ENCODE assay signal across 20 cellular contexts in genomic region chr4:55365347-55365728, GRCh38. TPM values are rescaled to one million over a fixed set of nuclear protein-coding genes. Genes with fewer than 3 reads are reported as not detected.
DNase-seq lines count a peak whose midpoint lies in the region; ATAC-seq, FAIRE-seq and TF ChIP-seq lines count a peak whose summit lies in the region.
"Had no signal": no experiment of that assay in that cellular context is flagged by ENCODE, and none has a peak within 500 bp of the region (broad histone marks: within the 10 kb centered on the region; RNA-seq: fewer than 3 reads in every experiment).

No MANE protein-coding gene starts in this region.

- peaks cover 29% of the 10 kb centered on the region for H3F3A ChIP-seq in neural progenitor cell (ENCODE audit: low read depth)

- H3K9me3 Mint-ChIP-seq in endothelial cell (ENCODE audit: unreplicated experiment) (no peaks in the 10 kb centered on the region), neural progenitor cell (no peaks in the 10 kb centered on the region)
- H3K9me3 Mint-ChIP-seq in CD8-positive, alpha-beta T cell: no peaks in the 10 kb centered on the region

- no peak for FAIRE-seq in small intestine (lab: Jason Lieb, UNC)
- FAIRE-seq: A549, GM12891, GM18507, H54 had no signal

- no peak overlapping the region for H3K9ac ChIP-seq in neural progenitor cell

- TF ChIP-seq CTCF in endothelial cell (IDR thresholded peaks at IDR 0.05; ENCODE audit: unreplicated experiment): no peak
- no peak for TF ChIP-seq CTCF in neural progenitor cell (IDR thresholded peaks at IDR 0.05)
- TF ChIP-seq CTCF in CD8-positive, alpha-beta T cell (IDR thresholded peaks at IDR 0.05): no peak

- no peaks in the 10 kb centered on the region for H3K79me2 ChIP-seq in neural progenitor cell (ENCODE audit: low read depth)

- H4K20me1 ChIP-seq in neural progenitor cell (ENCODE audit: low read depth): no peaks in the 10 kb centered on the region

- peaks cover 42% of the 10 kb centered on the region for H3K36me3 Mint-ChIP-seq in endothelial cell (ENCODE audit: low read depth, unreplicated experiment)
- H3K36me3 Mint-ChIP-seq in neural progenitor cell: peaks cover 20% of the 10 kb centered on the region
- H3K36me3 Mint-ChIP-seq in CD8-positive, alpha-beta T cell: peaks cover 11% of the 10 kb centered on the region

- ATAC-seq in right cardiac atrium (no peak), Right ventricle myocardium inferior (no peak), GM21526 (IDR thresholded peaks at IDR 0.05; ENCODE audit: low FRiP score, unreplicated experiment) (no peak), HG02763 (IDR thresholded peaks at IDR 0.05; ENCODE audit: unreplicated experiment) (no peak)
- no peak for ATAC-seq in CD8-positive, alpha-beta T cell
- ATAC-seq: A549, Panc1 had no signal

- H3K4me1 Mint-ChIP-seq in endothelial cell (ENCODE audit: unreplicated experiment) (peaks cover 50% of the 10 kb centered on the region), neural progenitor cell (peaks cover 28% of the 10 kb centered on the region)
- H3K4me1 Mint-ChIP-seq in CD8-positive, alpha-beta T cell (ENCODE audit: low read depth): no peaks in the 10 kb centered on the region

- POLR2A ChIA-PET in CD8-positive, alpha-beta T cell (lab: Charles Lee): no interaction called here

- H3K27ac ChIP-seq in right cardiac atrium (ENCODE audit: low read length) (peak overlapping the region; percentile 20), neural progenitor cell (no peak overlapping the region), small intestine (ENCODE audit: low read depth in 1 of 2, low read length in 1 of 2) (no peak overlapping the region)
- no peak overlapping the region for H3K27ac ChIP-seq in CD8-positive, alpha-beta T cell (ENCODE audit: low read depth, low read length)
- H3K27ac ChIP-seq: A549 had no signal

- DNase-seq in right cardiac atrium (no peak), Right ventricle myocardium inferior (ENCODE audit: missing footprints) (no peak), endothelial cell (ENCODE audit: low spot score) (no peak), neural progenitor cell (ENCODE audit: low spot score) (no peak), small intestine (no peak)
- no peak for DNase-seq in CD8-positive, alpha-beta T cell
- DNase-seq: DMS 273 treated with DMSO at 0.1 percent for 48 hours, GF-D8, NCI-H1105 treated with DMSO at 0.1 percent for 48 hours, NCI-H1694 treated with DMSO at 0.1 percent for 48 hours, NCI-H2107, NCI-H2227 treated with DMSO at 0.1 percent for 48 hours, NCI-H524 had no signal

- intact Hi-C loops in right cardiac atrium (cut with DNase I): no loop called here
- intact Hi-C loops in Right ventricle myocardium inferior (cut with DNase I): no loop called here
- intact Hi-C loops in CD8-positive, alpha-beta T cell (cut with DNase I, micrococcal nuclease): no loop called here

- CTCF ChIA-PET in CD8-positive, alpha-beta T cell (lab: Charles Lee): interaction anchor here (1.8 to 4.6 kb wide), 2 partner anchors 19 to 189 kb away, joined by 4 to 18 read pairs; partner anchors contain the start of gene SRD5A3

- H3K4me3 ChIP-seq in right cardiac atrium (ENCODE audit: low read length): no peak overlapping the region
- peak overlapping the region; percentile 5 for H3K4me3 ChIP-seq in neural progenitor cell
- H3K4me3 ChIP-seq in CD8-positive, alpha-beta T cell (ENCODE audit: low read depth, low read length): no peak overlapping the region
- H3K4me3 ChIP-seq in small intestine (ENCODE audit: low read depth in 1 of 2, low read length in 2 of 2): peak overlapping the region in 1 of 2 donors; percentile 9
- H3K4me3 ChIP-seq: A549 had no signal

- H3K27me3 ChIP-seq in right cardiac atrium (ENCODE audit: control insufficient read depth, insufficient read depth) (no peaks in the 10 kb centered on the region), neural progenitor cell (no peaks in the 10 kb centered on the region), small intestine (ENCODE audit: control insufficient read depth in 2 of 2, insufficient read depth in 2 of 2, low read length in 2 of 2) (no peaks in the 10 kb centered on the region)
- no peaks in the 10 kb centered on the region for H3K27me3 ChIP-seq in CD8-positive, alpha-beta T cell (ENCODE audit: insufficient read depth, low read length)

- peak overlapping the region; percentile 99 for H3K27ac Mint-ChIP-seq in endothelial cell (ENCODE audit: unreplicated experiment)
- H3K27ac Mint-ChIP-seq in neural progenitor cell: no peak overlapping the region
- H3K27ac Mint-ChIP-seq in CD8-positive, alpha-beta T cell: no peak overlapping the region

- H3K9me3 ChIP-seq in right cardiac atrium (ENCODE audit: control insufficient read depth, low read length) (no peaks in the 10 kb centered on the region), neural progenitor cell (ENCODE audit: low read depth) (no peaks in the 10 kb centered on the region), small intestine (ENCODE audit: control insufficient read depth, low read depth) (no peaks in the 10 kb centered on the region)
- H3K9me3 ChIP-seq in CD8-positive, alpha-beta T cell (ENCODE audit: low read length): no peaks in the 10 kb centered on the region
- H3K9me3 ChIP-seq: A549 had no signal

- H3K4me2 ChIP-seq in neural progenitor cell: peak overlapping the region; percentile 69
- H3K4me2 ChIP-seq: A549 had no signal

- no peaks in the 10 kb centered on the region for H3K4me1 ChIP-seq in right cardiac atrium (ENCODE audit: control insufficient read depth, insufficient read depth, low read length)
- peaks cover 40% of the 10 kb centered on the region for H3K4me1 ChIP-seq in neural progenitor cell
- no peaks in the 10 kb centered on the region for H3K4me1 ChIP-seq in CD8-positive, alpha-beta T cell (ENCODE audit: insufficient read depth, low read length)
- H3K4me1 ChIP-seq in small intestine (ENCODE audit: control insufficient read depth in 2 of 2, insufficient read depth in 1 of 2, low read depth in 1 of 2, low read length in 1 of 2): no peaks in the 10 kb centered on the region
- H3K4me1 ChIP-seq: A549 had no signal

- 97% methylated on average over 7 of the region's 7 CpGs for WGBS in right cardiac atrium
- WGBS in small intestine, 3 donors: 87 to 96% (median 93%) methylated on average over 7 of the region's 7 CpGs

- no peaks in the 10 kb centered on the region for H3K36me3 ChIP-seq in neural progenitor cell
- no peaks in the 10 kb centered on the region for H3K36me3 ChIP-seq in CD8-positive, alpha-beta T cell (ENCODE audit: insufficient read depth, low read length)
- no peaks in the 10 kb centered on the region for H3K36me3 ChIP-seq in small intestine (ENCODE audit: control insufficient read depth in 2 of 2, insufficient read depth in 2 of 2, low read length in 2 of 2)

- peaks cover 7% of the 10 kb centered on the region for H3K27me3 Mint-ChIP-seq in endothelial cell (ENCODE audit: unreplicated experiment)
- H3K27me3 Mint-ChIP-seq in neural progenitor cell (ENCODE audit: insufficient read depth, low read depth): peaks cover 6% of the 10 kb centered on the region
- no peaks in the 10 kb centered on the region for H3K27me3 Mint-ChIP-seq in CD8-positive, alpha-beta T cell (ENCODE audit: low read depth)

- no peak overlapping the region for H2AFZ ChIP-seq in neural progenitor cell (replicated peaks)

- H3K4me3 Mint-ChIP-seq in endothelial cell (ENCODE audit: unreplicated experiment) (peak overlapping the region; percentile 72), neural progenitor cell (no peak overlapping the region)
- no peak overlapping the region for H3K4me3 Mint-ChIP-seq in CD8-positive, alpha-beta T cell

RNA-seq across cellular contexts. Expression of gene SRD5A3, which starts 19.3 kb away (rescaled TPM):
- total RNA-seq in right cardiac atrium: 10 to 100 TPM in 2 of 4 donors, 1 to 10 TPM in 2; 9.5 to 14.9 (median 11.0) TPM
- 9.7 TPM for polyA plus RNA-seq in right cardiac atrium
- 9.5 TPM for total RNA-seq in Right ventricle myocardium inferior
- total RNA-seq in endothelial cell (ENCODE audit: unreplicated experiment): 74.2 TPM
- 13.2 and 22.7 TPM in 2 replicates for total RNA-seq in neural progenitor cell (ENCODE audit: low replicate concordance)
- total RNA-seq in CD8-positive, alpha-beta T cell: 1 to 10 TPM; 1.1 TPM
- 1 to 10 TPM; 4.6 to 9.8 (median 9.1) TPM for polyA plus RNA-seq in small intestine

RNA-seq across cellular contexts. Expression of gene TMEM165, which starts 30.4 kb away (rescaled TPM):
- 10 to 100 TPM; 45.3 to 89.9 (median 53.1) TPM for total RNA-seq in right cardiac atrium
- 47.1 TPM for polyA plus RNA-seq in right cardiac atrium
- 38.3 TPM for total RNA-seq in Right ventricle myocardium inferior
- 197 TPM for total RNA-seq in endothelial cell (ENCODE audit: unreplicated experiment)
- total RNA-seq in neural progenitor cell (ENCODE audit: low replicate concordance): 85.6 and 110 TPM in 2 replicates
- total RNA-seq in CD8-positive, alpha-beta T cell: 10 to 100 TPM; 31.0 to 31.5 TPM
- polyA plus RNA-seq in small intestine: 10 to 100 TPM; 26.7 to 52.4 (median 27.7) TPM
